Comparison of ENCODE assay signal across 8 cellular contexts in genomic region chr6:131519670-131520436, GRCh38.
DNase-seq lines count a peak whose midpoint lies in the region; ATAC-seq lines count a peak whose summit lies in the region.

No MANE protein-coding gene starts in this region.

- ATAC-seq in GM18870 (IDR thresholded peaks at IDR 0.05; ENCODE audit: unreplicated experiment), result peak; percentile 92
- ATAC-seq in HG03045 (IDR thresholded peaks at IDR 0.05; ENCODE audit: unreplicated experiment), result peak; percentile 84

- DNase-seq in CMK (ENCODE audit: low read depth) (peak; percentile 46), NCI-H446 treated with DMSO at 0.1 percent for 48 hours (lab: John Stamatoyannopoulos, UW) (peak; percentile 2), activated T-cell treated with anti-CD3 and anti-CD28 coated beads for 4 hours (peak; percentile 18), glomerular visceral epithelial cell (ENCODE audit: extremely low spot score) (peak; percentile 36), NCI-H2029 (lab: John Stamatoyannopoulos, UW) (no peak)
- DNase-seq in stimulated activated CD4-positive, alpha-beta T cell treated with anti-CD3 and anti-CD28 coated beads, Interleukin-1b, Interleukin-23, amount 100 ng/mL, for 48 hours, result peak; percentile 40
